In the genomic region with DNA sequence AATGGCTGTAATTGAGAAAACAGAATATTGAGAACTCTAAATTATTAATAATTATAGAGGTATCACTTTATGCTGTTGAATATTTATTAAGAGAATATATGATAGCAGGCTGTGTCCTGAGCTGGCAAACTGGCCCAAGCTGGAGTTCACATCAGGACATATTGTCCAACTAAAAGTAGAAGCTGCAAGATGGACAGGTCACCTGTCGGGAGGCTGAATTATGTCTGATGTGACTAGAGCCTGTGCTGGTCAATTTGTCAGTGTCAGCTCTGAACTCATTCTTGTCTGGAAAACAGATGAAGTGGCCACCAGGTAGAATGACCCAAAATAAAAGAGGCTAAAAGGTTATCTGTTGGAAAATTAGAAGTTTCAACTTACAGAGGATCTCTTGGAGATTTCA, we compare ENCODE assay signal across 22 cellular contexts.
"Had no signal": no experiment of that assay in that cellular context is flagged by ENCODE, and none has a peak within 500 bp of the region (broad histone marks: within the 10 kb centered on the region; RNA-seq: fewer than 3 reads in every experiment).

No MANE protein-coding gene starts in this region.

- H3K4me1 ChIP-seq: SJCRH30 had no signal

- ATAC-seq: K562, SK-N-SH treated with all-trans-retinoic acid at 6 μM for 48 hours had no signal

- H3K4me3 Mint-ChIP-seq: IgD-negative memory B cell had no signal

- H3K27ac ChIP-seq: HL-60, KMS-11, SJCRH30 had no signal

- H3K9ac ChIP-seq: KMS-11 had no signal

- H3K4me2 ChIP-seq: KMS-11 had no signal

- DNase-seq: Kasumi-1, MM.1S, NCI-H1092 treated with DMSO at 0.1 percent for 48 hours, NCI-H1436, NCI-H187, NCI-H2029, NCI-H2081 treated with DMSO at 0.1 percent for 48 hours, NCI-H2171, NCI-H226, NCI-H446, NCI-H510A, NCI-H524 treated with DMSO at 0.1 percent for 48 hours, NCI-H69, NCI-H774, RPMI8226, SHP77 treated with DMSO at 0.1 percent for 48 hours, SJCRH30 had no signal

- H3K9me3 ChIP-seq: SJCRH30 had no signal

- H3K4me3 ChIP-seq: K562, SJCRH30 had no signal

- H3K36me3 ChIP-seq: SJCRH30 had no signal

- H3K27ac Mint-ChIP-seq: IgD-negative memory B cell had no signal

- H3K36me3 Mint-ChIP-seq: IgD-negative memory B cell had no signal

- H3K4me1 Mint-ChIP-seq: IgD-negative memory B cell had no signal
